26 cellular contexts compared by ENCODE assay signal in the genomic region with DNA sequence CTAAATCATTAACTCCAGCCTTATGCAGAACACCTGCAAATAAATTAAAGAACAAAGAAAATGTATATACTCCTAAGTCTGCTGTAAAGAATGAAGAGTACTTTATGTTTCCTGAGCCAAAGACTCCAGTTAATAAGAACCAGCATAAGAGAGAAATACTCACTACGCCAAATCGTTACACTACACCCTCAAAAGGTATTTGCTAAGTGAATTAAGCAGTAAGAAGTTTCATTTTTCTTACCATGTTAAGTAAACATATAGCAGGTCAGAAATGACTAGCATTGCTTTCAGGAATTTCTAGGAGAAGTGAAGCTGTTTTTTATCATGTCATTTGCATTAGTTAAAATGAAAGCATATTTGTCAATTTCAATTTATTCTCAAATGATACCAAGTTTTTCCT.
DNase-seq lines count a peak whose midpoint lies in the region; ATAC-seq and TF ChIP-seq lines count a peak whose summit lies in the region.
"Had no signal": no experiment of that assay in that cellular context is flagged by ENCODE, and none has a peak within 500 bp of the region (broad histone marks: within the 10 kb centered on the region; RNA-seq: fewer than 3 reads in every experiment).

No MANE protein-coding gene starts in this region.

- H3K9me3 ChIP-seq in Karpas-422 (ENCODE audit: low read length) = no peaks in the 10 kb centered on the region
- H3K9me3 ChIP-seq: heart left ventricle had no signal

- 0 out of 2 replicates have a peak overlapping the region, but pooled peaks have one; percentile 49 for H3K27ac ChIP-seq in Karpas-422 (ENCODE audit: low read length)
- H3K27ac ChIP-seq in substantia nigra (ENCODE audit: low read depth, low read length, poor library complexity, severe bottlenecking) = no peak overlapping the region
- H3K27ac ChIP-seq: heart left ventricle, parathyroid adenoma had no signal

- H3K4me2 ChIP-seq in Karpas-422 (ENCODE audit: low read depth, low read length, poor library complexity, severe bottlenecking) = peak overlapping the region; percentile 2

- DNase-seq in EH (ENCODE audit: low read depth) (peak; percentile 32), Karpas-422 (no peak), astrocyte of the spinal cord (ENCODE audit: low read depth, low spot score) (peak; percentile 16), iris pigment epithelial cell (ENCODE audit: low read depth) (peak; percentile 51), substantia nigra (lab: John Stamatoyannopoulos, UW) (no peak), NCI-H1694 treated with DMSO at 0.1 percent for 48 hours (lab: John Stamatoyannopoulos, UW) (no peak)
- DNase-seq in activated naive CD4-positive, alpha-beta T cell treated with anti-CD3 and anti-CD28 coated beads for 36 hours = no peak
- DNase-seq: activated CD4-positive, alpha-beta T cell treated with anti-CD3 and anti-CD28 coated beads for 1 hour; activated CD8-positive, alpha-beta T cell treated with anti-CD3 and anti-CD28 coated beads, Interleukin-2, amount 10 ng/mL, durations not matched to agents 7 days and 5 days; aorta; caudate nucleus; DND-41; H9; heart left ventricle; kidney glomerular epithelial cell; mammary epithelial cell; NCI-H1417 treated with DMSO at 0.1 percent for 48 hours; NCI-H774; nephron progenitor cell; right cardiac atrium; stimulated activated CD4-positive, alpha-beta T cell treated with anti-CD3 and anti-CD28 coated beads, Interleukin-2, amount 100 ng/mL, for 24 hours had no signal

- no peak overlapping the region for H3K4me3 Mint-ChIP-seq in activated naive CD4-positive, alpha-beta T cell treated with anti-CD3 and anti-CD28 coated beads for 36 hours
- H3K4me3 Mint-ChIP-seq: activated CD8-positive, alpha-beta T cell treated with anti-CD3 and anti-CD28 coated beads, Interleukin-2, amount 10 ng/mL, durations not matched to agents 7 days and 5 days; CD14-positive monocyte; H9; nephron progenitor cell had no signal

- CTCF ChIA-PET in activated naive CD4-positive, alpha-beta T cell treated with anti-CD3 and anti-CD28 coated beads for 36 hours (lab: Charles Lee) = no interaction called here

- H3K27me3 ChIP-seq in Karpas-422 (ENCODE audit: low read length) = no peaks in the 10 kb centered on the region
- H3K27me3 ChIP-seq: heart left ventricle had no signal

- no peak overlapping the region for H2AFZ ChIP-seq in Karpas-422 (ENCODE audit: low read length)
- H2AFZ ChIP-seq: parathyroid adenoma had no signal

- H3K36me3 Mint-ChIP-seq in activated naive CD4-positive, alpha-beta T cell treated with anti-CD3 and anti-CD28 coated beads for 36 hours (ENCODE audit: low read depth) = peaks cover 31% of the 10 kb centered on the region

- H3K4me3 ChIP-seq in Karpas-422 (ENCODE audit: low read length) (no peak overlapping the region), astrocyte of the spinal cord (ENCODE audit: low read depth, low read length) (no peak overlapping the region)
- H3K4me3 ChIP-seq: heart left ventricle had no signal

- intact Hi-C loops in activated naive CD4-positive, alpha-beta T cell treated with anti-CD3 and anti-CD28 coated beads for 36 hours (cut with micrococcal nuclease) = no loop called here

- H3K79me2 ChIP-seq in Karpas-422 (ENCODE audit: low read length) = 0 out of 2 replicates have a peak, but pooled peaks cover 2% of the 10 kb centered on the region
- H3K79me2 ChIP-seq: parathyroid adenoma had no signal

- no peaks in the 10 kb centered on the region for H3K9me3 Mint-ChIP-seq in activated naive CD4-positive, alpha-beta T cell treated with anti-CD3 and anti-CD28 coated beads for 36 hours
- H3K9me3 Mint-ChIP-seq: activated naive CD4-positive, alpha-beta T cell treated with anti-CD3 and anti-CD28 coated beads, Interleukin-2, amount 50 U/mL, for 72 hours; activated T-helper 2 cell treated with anti-CD3 and anti-CD28 coated beads, Interferon-gamma antibody, Interleukin-2, Interleukin-4, amounts not matched to agents 10 μg/mL and 5 μg/mL and 100 μg/mL, durations not matched to agents 14 hours and 24 hours and 36 hours; H9 had no signal

- no peaks in the 10 kb centered on the region for H3K27me3 Mint-ChIP-seq in activated naive CD4-positive, alpha-beta T cell treated with anti-CD3 and anti-CD28 coated beads for 36 hours (ENCODE audit: low read depth)

- peaks cover 14% of the 10 kb centered on the region; the same call in 1 of the 2 replicates for H3K36me3 ChIP-seq in Karpas-422 (ENCODE audit: insufficient read depth, low read length)

- H3K4me1 ChIP-seq in Karpas-422 (ENCODE audit: low read length) = peaks cover 15% of the 10 kb centered on the region
- H3K4me1 ChIP-seq: parathyroid adenoma had no signal

- H3K9ac ChIP-seq in Karpas-422 (ENCODE audit: low read length) = no peak overlapping the region
- H3K9ac ChIP-seq: parathyroid adenoma had no signal

- H3K27ac Mint-ChIP-seq in activated naive CD4-positive, alpha-beta T cell treated with anti-CD3 and anti-CD28 coated beads for 36 hours = no peak overlapping the region
- H3K27ac Mint-ChIP-seq: activated naive CD4-positive, alpha-beta T cell treated with anti-CD3 and anti-CD28 coated beads, Interleukin-2, amount 50 U/mL, for 72 hours; H9 had no signal

- H3K4me1 Mint-ChIP-seq in activated naive CD4-positive, alpha-beta T cell treated with anti-CD3 and anti-CD28 coated beads for 36 hours (ENCODE audit: low read depth) = peaks cover 11% of the 10 kb centered on the region
- H3K4me1 Mint-ChIP-seq: H9 had no signal

- in situ Hi-C loops in astrocyte of the spinal cord (cut with HindIII; ENCODE audit: low sequenced_read_pairs) = no loop called here

- H4K20me1 ChIP-seq in Karpas-422 (ENCODE audit: insufficient read depth, low read depth, low read length) = no peaks in the 10 kb centered on the region

- TF ChIP-seq CTCF in astrocyte of the spinal cord (IDR thresholded peaks at IDR 0.05; ENCODE audit: low read depth, low read length) = no peak

- H3K9me2 ChIP-seq in Karpas-422 (replicated peaks; ENCODE audit: insufficient read depth, low read length) = no peaks in the 10 kb centered on the region

- ATAC-seq in GM19397 (IDR thresholded peaks at IDR 0.05; ENCODE audit: unreplicated experiment) = no peak
- ATAC-seq: heart left ventricle, right cardiac atrium had no signal

Comparison
In these comparisons a context has a peak if more than half of its experiments do, and no peak if none do; other contexts are left out.
1. DNase-seq: peak in EH (single experiment), astrocyte of the spinal cord (single experiment) and iris pigment epithelial cell (single experiment); none in Karpas-422 (single experiment), substantia nigra (0 of 49), activated naive CD4-positive, alpha-beta T cell treated with anti-CD3 and anti-CD28 coated beads for 36 hours (single experiment) and NCI-H1694 treated with DMSO at 0.1 percent for 48 hours (single experiment).